ENCODE assay signal across 9 cellular contexts in the genomic region with DNA sequence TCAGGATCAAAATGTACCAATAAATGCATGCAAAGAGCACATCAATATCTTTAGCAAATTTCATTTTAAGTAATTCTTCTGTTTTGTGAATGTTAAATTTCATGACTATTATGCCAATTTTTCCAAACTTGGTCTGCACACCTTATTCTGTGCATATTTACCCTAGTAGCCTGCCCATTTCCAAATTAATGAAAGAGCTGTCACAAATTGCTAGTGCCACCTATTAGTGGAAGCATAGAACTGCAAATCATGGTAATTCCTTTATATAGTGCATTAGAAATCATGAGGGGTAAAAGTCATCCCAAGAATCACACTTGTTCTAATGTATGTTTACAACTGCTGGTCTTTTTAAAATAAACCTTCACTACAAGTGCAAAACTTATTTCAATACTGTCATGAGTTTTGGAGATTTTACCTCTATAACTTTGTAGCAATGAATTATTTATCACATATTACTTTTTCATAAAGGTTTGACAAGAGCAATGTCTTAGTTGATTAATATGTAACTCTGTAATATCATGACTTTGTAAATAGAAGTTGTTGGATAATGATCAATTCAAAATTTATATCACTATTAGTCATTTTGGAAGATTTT. TPM values are rescaled to one million over a fixed set of nuclear protein-coding genes. Genes with fewer than 3 reads are reported as not detected.
DNase-seq lines count a peak whose midpoint lies in the region; ATAC-seq and TF ChIP-seq lines count a peak whose summit lies in the region.
"Had no signal": no experiment of that assay in that cellular context is flagged by ENCODE, and none has a peak within 500 bp of the region (broad histone marks: within the 10 kb centered on the region; RNA-seq: fewer than 3 reads in every experiment).

No MANE protein-coding gene starts in this region.

- no peaks in the 10 kb centered on the region for H3K27me3 Mint-ChIP-seq in activated CD8-positive, alpha-beta memory T cell treated with anti-CD3 and anti-CD28 coated beads, Interleukin-2, amount 10 ng/mL, durations not matched to agents 7 days and 5 days

- DNase-seq in NCI-H2171 treated with DMSO at 0.1 percent for 48 hours (lab: John Stamatoyannopoulos, UW), result peak; percentile 44
- no peak for DNase-seq in NCI-H2171 (lab: John Stamatoyannopoulos, UW)
- peak; percentile 50 for DNase-seq in NCI-H446 treated with DMSO at 0.1 percent for 48 hours (lab: John Stamatoyannopoulos, UW)
- no peak for DNase-seq in epithelial cell of prostate (ENCODE audit: low read depth, low spot score)
- no peak for DNase-seq in retinal pigment epithelial cell (ENCODE audit: low read depth)
- DNase-seq in activated CD8-positive, alpha-beta memory T cell treated with anti-CD3 and anti-CD28 coated beads, Interleukin-2, amount 10 ng/mL, durations not matched to agents 7 days and 5 days, result no peak
- no peak for DNase-seq in kidney tubule cell (ENCODE audit: low spot score)

- no peaks in the 10 kb centered on the region for H3K4me1 Mint-ChIP-seq in activated CD8-positive, alpha-beta memory T cell treated with anti-CD3 and anti-CD28 coated beads, Interleukin-2, amount 10 ng/mL, durations not matched to agents 7 days and 5 days

- no peak overlapping the region for H3K4me3 Mint-ChIP-seq in activated CD8-positive, alpha-beta memory T cell treated with anti-CD3 and anti-CD28 coated beads, Interleukin-2, amount 10 ng/mL, durations not matched to agents 7 days and 5 days

- no peak overlapping the region for H3K4me3 ChIP-seq in retinal pigment epithelial cell (ENCODE audit: low read length)
- H3K4me3 ChIP-seq: BLaER1 treated with 17β-estradiol and CSF1 and Interleukin-3, amounts not matched to agents 10 nM and 100 nM had no signal

- no peak overlapping the region for H3K27ac Mint-ChIP-seq in activated CD8-positive, alpha-beta memory T cell treated with anti-CD3 and anti-CD28 coated beads, Interleukin-2, amount 10 ng/mL, durations not matched to agents 7 days and 5 days

- H3K9me3 Mint-ChIP-seq in activated CD8-positive, alpha-beta memory T cell treated with anti-CD3 and anti-CD28 coated beads, Interleukin-2, amount 10 ng/mL, durations not matched to agents 7 days and 5 days (ENCODE audit: low read depth), result no peaks in the 10 kb centered on the region

- peak overlapping the region; percentile 82 for H3K27ac ChIP-seq in epithelial cell of prostate
- H3K27ac ChIP-seq: BLaER1 treated with 17β-estradiol and CSF1 and Interleukin-3, amounts not matched to agents 10 nM and 100 nM had no signal

- TF ChIP-seq CTCF in retinal pigment epithelial cell (conservative IDR thresholded peaks at IDR 0.05; ENCODE audit: low read depth, low read length), result peak; percentile 70

- CTCF ChIA-PET in activated CD8-positive, alpha-beta memory T cell treated with anti-CD3 and anti-CD28 coated beads, Interleukin-2, amount 10 ng/mL, durations not matched to agents 7 days and 5 days (lab: Charles Lee), result interaction anchor here (0.6 kb wide), 1 partner anchor 9 kb away, joined by 3 read pairs; no protein-coding TSS in a partner anchor

- H3K36me3 Mint-ChIP-seq in activated CD8-positive, alpha-beta memory T cell treated with anti-CD3 and anti-CD28 coated beads, Interleukin-2, amount 10 ng/mL, durations not matched to agents 7 days and 5 days, result no peaks in the 10 kb centered on the region

- no peak for ATAC-seq in activated CD8-positive, alpha-beta memory T cell treated with anti-CD3 and anti-CD28 coated beads, Interleukin-2, amount 10 ng/mL, durations not matched to agents 7 days and 5 days
- no peak for ATAC-seq in GM19463 (IDR thresholded peaks at IDR 0.05; ENCODE audit: unreplicated experiment)

RNA-seq across cellular contexts. Expression of a gene that starts 5.7 kb away (rescaled TPM):
- total RNA-seq in activated CD8-positive, alpha-beta memory T cell treated with anti-CD3 and anti-CD28 coated beads, Interleukin-2, amount 10 ng/mL, durations not matched to agents 7 days and 5 days, result 1 to 10 TPM in 1 of 2 experiments, under 1 TPM in 1; 0.82 to 1.4 TPM

Comparison
In these comparisons a context has a peak if more than half of its experiments do, and no peak if none do; other contexts are left out.
1. DNase-seq: peak in NCI-H2171 treated with DMSO at 0.1 percent for 48 hours (single experiment) and NCI-H446 treated with DMSO at 0.1 percent for 48 hours (single experiment); none in NCI-H2171 (single experiment), epithelial cell of prostate (single experiment), retinal pigment epithelial cell (single experiment), activated CD8-positive, alpha-beta memory T cell treated with anti-CD3 and anti-CD28 coated beads, Interleukin-2, amount 10 ng/mL, durations not matched to agents 7 days and 5 days (single experiment) and kidney tubule cell (single experiment).